In the genomic region with DNA sequence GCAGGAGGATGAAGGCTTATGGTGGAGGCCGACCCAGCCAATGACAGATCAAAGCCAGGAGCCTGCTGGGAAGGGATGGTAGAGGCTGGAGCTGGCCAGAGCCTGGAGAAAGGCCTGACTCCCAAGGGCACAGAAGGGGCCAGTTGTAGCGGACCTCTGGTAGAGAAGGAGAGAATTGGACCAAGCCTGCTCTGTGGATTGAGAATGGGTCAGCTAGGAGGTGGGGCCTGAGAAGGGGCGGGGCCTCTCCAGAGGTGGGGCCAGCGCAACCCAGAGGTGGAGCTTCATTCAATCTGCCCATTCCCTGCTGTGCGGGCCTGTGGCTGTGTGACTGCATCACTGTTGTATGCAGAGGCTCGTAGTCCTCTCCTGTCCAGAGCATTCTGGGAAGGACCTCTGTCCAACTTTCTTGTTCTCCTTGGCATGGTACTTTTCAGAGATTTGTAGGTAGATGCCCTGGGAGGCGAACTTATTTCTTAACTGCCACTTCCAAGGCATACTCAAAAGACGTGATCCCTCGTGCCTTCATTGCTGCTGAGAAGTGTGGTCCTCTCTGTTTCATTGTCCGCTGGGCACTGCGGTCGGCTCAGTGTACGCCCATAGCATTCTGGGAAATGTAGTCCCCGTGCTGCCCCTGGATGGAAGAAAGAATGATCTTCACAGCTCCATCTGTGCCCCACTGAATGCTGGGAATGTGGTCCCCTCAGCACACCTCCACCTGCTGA, we compare ENCODE assay signal across 8 cellular contexts. TPM values are rescaled to one million over a fixed set of nuclear protein-coding genes. Genes with fewer than 3 reads are reported as not detected.
DNase-seq lines count a peak whose midpoint lies in the region; ATAC-seq and TF ChIP-seq lines count a peak whose summit lies in the region.

No MANE protein-coding gene starts in this region.

- H3K9ac ChIP-seq in SK-N-SH, result no peak overlapping the region
- no peak overlapping the region for H3K9ac ChIP-seq in neural progenitor cell

- peaks cover 51% of the 10 kb centered on the region for H3K4me1 Mint-ChIP-seq in neural progenitor cell

- no peak overlapping the region for H2AFZ ChIP-seq in SK-N-SH (ENCODE audit: low read depth)
- H2AFZ ChIP-seq in neural progenitor cell (replicated peaks), result no peak overlapping the region

- peak; percentile 29 for DNase-seq in CD1c-positive myeloid dendritic cell (ENCODE audit: extremely low spot score)
- peak; percentile 65 for DNase-seq in SK-N-SH
- peak; percentile 75 for DNase-seq in neural progenitor cell (ENCODE audit: low spot score)
- DNase-seq in GM19240 (ENCODE audit: insufficient read length, low spot score), result no peak

- H3K27ac Mint-ChIP-seq in neural progenitor cell, result peak overlapping the region; percentile 75

- H3K27ac ChIP-seq in HEK293 (ENCODE audit: extremely low read depth, low read depth, low read length) (no peak overlapping the region), SK-N-SH (ENCODE audit: low read depth in 2 of 2, low read length in 1 of 2) (no peak overlapping the region), neural progenitor cell (no peak overlapping the region)

- H3K9me3 ChIP-seq in HEK293 (ENCODE audit: control insufficient read depth, insufficient read depth, low read depth, low read length) (no peaks in the 10 kb centered on the region), SK-N-SH (no peaks in the 10 kb centered on the region), neural progenitor cell (ENCODE audit: low read depth) (no peaks in the 10 kb centered on the region)

- no peaks in the 10 kb centered on the region for H3K79me2 ChIP-seq in SK-N-SH (ENCODE audit: insufficient read depth)
- no peaks in the 10 kb centered on the region for H3K79me2 ChIP-seq in neural progenitor cell (ENCODE audit: low read depth)

- TF ChIP-seq CTCF in HEK293 (tag by site-specific recombination; IDR thresholded peaks at IDR 0.05), result no peak
- TF ChIP-seq CTCF in SK-N-SH (IDR thresholded peaks at IDR 0.05), result no peak
- no peak for TF ChIP-seq CTCF in neural progenitor cell (IDR thresholded peaks at IDR 0.05)

- POLR2A ChIA-PET in HEK293 (lab: Yijun Ruan, JAX) (interaction anchor here (1.4 to 1.9 kb wide), 3 partner anchors 9 to 78 kb away, joined by 3 to 10 read pairs (median 5); partner anchors contain the start of genes KDELR1, SYNGR4 and TMEM143), SK-N-SH (lab: Yijun Ruan, JAX) (interaction anchor here (0.7 kb wide), 1 partner anchor 68 kb away, joined by 3 read pairs; no protein-coding TSS in a partner anchor)

- 76% methylated on average over 12 of the region's 14 CpGs for WGBS in SK-N-SH (ENCODE audit: low lambda C conversion rate)

- peaks cover 2% of the 10 kb centered on the region for H3K36me3 Mint-ChIP-seq in neural progenitor cell

- H3K4me2 ChIP-seq in SK-N-SH (no peak overlapping the region), neural progenitor cell (peak overlapping the region; percentile 28)

- H4K20me1 ChIP-seq in SK-N-SH (ENCODE audit: insufficient read depth) (no peaks in the 10 kb centered on the region), neural progenitor cell (ENCODE audit: low read depth) (no peaks in the 10 kb centered on the region)

- no peaks in the 10 kb centered on the region for H3K27me3 ChIP-seq in SK-N-SH (ENCODE audit: insufficient read depth)
- peaks cover 37% of the 10 kb centered on the region for H3K27me3 ChIP-seq in neural progenitor cell

- CTCF ChIA-PET in HEK293 (lab: Yijun Ruan, JAX), result interaction anchor here (0.6 to 7.0 kb wide), 5 partner anchors 10 to 1348 kb away, joined by 3 to 69 read pairs (median 4); partner anchors contain the start of gene KDELR1
- CTCF ChIA-PET in SK-N-SH (lab: Yijun Ruan, JAX), result interaction anchor here (1.8 to 3.6 kb wide), 2 partner anchors 9 to 71 kb away, joined by 5 to 16 read pairs; partner anchors contain the start of gene KDELR1

- no peaks in the 10 kb centered on the region for H3K9me2 ChIP-seq in SK-N-SH

- ATAC-seq in esophagus mucosa, result peak; percentile 21
- ATAC-seq in HG02970 (IDR thresholded peaks at IDR 0.05; ENCODE audit: low FRiP score, unreplicated experiment), result no peak
- no peak for ATAC-seq in GM21526 (IDR thresholded peaks at IDR 0.05; ENCODE audit: low FRiP score, unreplicated experiment)

- H3K36me3 ChIP-seq in HEK293 (ENCODE audit: control insufficient read depth in 2 of 2, insufficient read depth in 1 of 2, low read length in 2 of 2), result no peaks in the 10 kb centered on the region
- H3K36me3 ChIP-seq in SK-N-SH (replicated peaks in 1 of 2; ENCODE audit: control insufficient read depth in 1 of 2, insufficient read depth in 2 of 2, low read length in 1 of 2), result no peaks in the 10 kb centered on the region
- H3K36me3 ChIP-seq in neural progenitor cell, result no peaks in the 10 kb centered on the region

- H3K9me3 Mint-ChIP-seq in neural progenitor cell, result peaks cover 2% of the 10 kb centered on the region

- H3K4me3 ChIP-seq in HEK293 (ENCODE audit: low read depth, low read length) (no peak overlapping the region), SK-N-SH (ENCODE audit: low read depth in 2 of 2, low read length in 1 of 2) (no peak overlapping the region), neural progenitor cell (no peak overlapping the region)

- 0 out of 2 replicates have a peak, but pooled peaks cover 2% of the 10 kb centered on the region for H3K4me1 ChIP-seq in HEK293 (ENCODE audit: control insufficient read depth, insufficient read depth, low read length)
- H3K4me1 ChIP-seq in SK-N-SH (ENCODE audit: control insufficient read depth in 1 of 2, insufficient read depth in 2 of 2, low read depth in 1 of 2, low read length in 1 of 2), result peaks cover 4 to 28% of the 10 kb centered on the region in 2 experiments; a peak in 3 of 4 replicates
- H3K4me1 ChIP-seq in neural progenitor cell, result peaks cover 18% of the 10 kb centered on the region

- peaks cover 37% of the 10 kb centered on the region for H3K27me3 Mint-ChIP-seq in neural progenitor cell (ENCODE audit: insufficient read depth, low read depth)

- TF ChIP-seq EP300 in SK-N-SH (IDR thresholded peaks at IDR 0.05; ENCODE audit: borderline replicate concordance in 1 of 2, low read depth in 1 of 2, low read length in 1 of 2), result no peak

- no peak for TF ChIP-seq RAD21 in SK-N-SH (IDR thresholded peaks at IDR 0.05; ENCODE audit: low read length)

- peaks cover 14% of the 10 kb centered on the region for H3F3A ChIP-seq in SK-N-SH (replicated peaks; ENCODE audit: insufficient read depth)
- H3F3A ChIP-seq in neural progenitor cell (ENCODE audit: low read depth), result peaks cover 23% of the 10 kb centered on the region

- H3K4me3 Mint-ChIP-seq in neural progenitor cell, result peak overlapping the region; percentile 59

TF ChIP-seq in SK-N-SH, 30 proteins besides CTCF, POLR2A, EP300 and RAD21:
- TF ChIP-seq EZH2phosphoT487 (IDR thresholded peaks at IDR 0.05; ENCODE audit: borderline replicate concordance, low read depth) (no peak), SMC3 (IDR thresholded peaks at IDR 0.05; ENCODE audit: low read depth, low read length) (no peak), RFX5 (IDR thresholded peaks at IDR 0.05; ENCODE audit: low read length) (no peak), FOXM1 (IDR thresholded peaks at IDR 0.05; ENCODE audit: low read depth) (no peak), TAF1 (IDR thresholded peaks at IDR 0.05; ENCODE audit: borderline replicate concordance, low read depth, low read length) (no peak), GABPA (IDR thresholded peaks at IDR 0.05; ENCODE audit: low read depth) (no peak)
- TF ChIP-seq, protein P1, sequence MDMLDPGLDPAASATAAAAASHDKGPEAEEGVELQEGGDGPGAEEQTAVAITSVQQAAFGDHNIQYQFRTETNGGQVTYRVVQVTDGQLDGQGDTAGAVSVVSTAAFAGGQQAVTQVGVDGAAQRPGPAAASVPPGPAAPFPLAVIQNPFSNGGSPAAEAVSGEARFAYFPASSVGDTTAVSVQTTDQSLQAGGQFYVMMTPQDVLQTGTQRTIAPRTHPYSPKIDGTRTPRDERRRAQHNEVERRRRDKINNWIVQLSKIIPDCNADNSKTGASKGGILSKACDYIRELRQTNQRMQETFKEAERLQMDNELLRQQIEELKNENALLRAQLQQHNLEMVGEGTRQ (IDR thresholded peaks at IDR 0.05; ENCODE audit: borderline replicate concordance, low read depth, low read length), result no peak

RNA-seq across cellular contexts. Expression of gene GRIN2D, which starts 6.7 kb away (rescaled TPM):
- 0.54 and 0.92 TPM in 2 replicates for polyA plus RNA-seq in SK-N-SH (2012; rRNA removed)
- 0.28 and 0.56 TPM in 2 replicates for polyA plus RNA-seq in SK-N-SH (2012; cell fraction: cytosol; rRNA removed)
- polyA plus RNA-seq in SK-N-SH (2012; cell fraction: nucleus; rRNA removed), result 1.3 and 1.4 TPM in 2 replicates
- total RNA-seq in esophagus mucosa (0.04 TPM), neural progenitor cell (ENCODE audit: low replicate concordance) (0.28 and 0.45 TPM in 2 replicates)

RNA-seq across cellular contexts. Expression of gene KDELR1, which starts 8.8 kb away (rescaled TPM):
- polyA plus RNA-seq in SK-N-SH (2012; rRNA removed), result 119 and 138 TPM in 2 replicates
- polyA plus RNA-seq in SK-N-SH (2012; cell fraction: cytosol; rRNA removed), result 112 and 158 TPM in 2 replicates
- polyA plus RNA-seq in SK-N-SH (2012; cell fraction: nucleus; rRNA removed), result 110 and 150 TPM in 2 replicates
- total RNA-seq in esophagus mucosa, result 86.6 TPM
- 106 and 161 TPM in 2 replicates for total RNA-seq in neural progenitor cell (ENCODE audit: low replicate concordance)

RNA-seq across cellular contexts. Expression of gene SYNGR4, which starts 36.0 kb away (rescaled TPM):
- 0.08 TPM in 1 of 2 replicates, not detected in the other for polyA plus RNA-seq in SK-N-SH (2012; rRNA removed)
- polyA plus RNA-seq in SK-N-SH (2012; cell fraction: cytosol; rRNA removed), result 0.03 TPM in 1 of 2 replicates, not detected in the other
- not detected in 2 replicates for polyA plus RNA-seq in SK-N-SH (2012; cell fraction: nucleus; rRNA removed)
- not detected for total RNA-seq in esophagus mucosa
- total RNA-seq in neural progenitor cell (ENCODE audit: low replicate concordance), result not detected in 2 replicates

RNA-seq across cellular contexts. Expression of gene TMEM143, which starts 36.4 kb away (rescaled TPM):
- 20.2 and 21.9 TPM in 2 replicates for polyA plus RNA-seq in SK-N-SH (2012; rRNA removed)
- polyA plus RNA-seq in SK-N-SH (2012; cell fraction: cytosol; rRNA removed), result 7.0 and 10.2 TPM in 2 replicates
- 77.5 and 81.7 TPM in 2 replicates for polyA plus RNA-seq in SK-N-SH (2012; cell fraction: nucleus; rRNA removed)
- total RNA-seq in esophagus mucosa, result 5.5 TPM
- total RNA-seq in neural progenitor cell (ENCODE audit: low replicate concordance), result 3.1 and 9.4 TPM in 2 replicates

RNA-seq across cellular contexts. Expression of gene GRWD1, which starts 45.6 kb away (rescaled TPM):
- polyA plus RNA-seq in SK-N-SH (2012; rRNA removed), result 34.1 and 36.6 TPM in 2 replicates
- polyA plus RNA-seq in SK-N-SH (2012; cell fraction: cytosol; rRNA removed), result 23.8 and 30.6 TPM in 2 replicates
- 29.1 and 29.6 TPM in 2 replicates for polyA plus RNA-seq in SK-N-SH (2012; cell fraction: nucleus; rRNA removed)
- total RNA-seq in esophagus mucosa (24.6 TPM), neural progenitor cell (ENCODE audit: low replicate concordance) (10.6 and 31.5 TPM in 2 replicates)
